3 cellular contexts compared by ENCODE assay signal in genomic region chr9:100417815-100418214, GRCh38.
A peak's percentile ranks its signal among the peaks of the same experiment; 100 is the strongest.
TF ChIP-seq lines count a peak whose summit lies in the region.

No MANE protein-coding gene starts in this region.

TF ChIP-seq in A549, 52 proteins besides CTCF, POLR2A, EP300 and RAD21:
- TF ChIP-seq MAFK (IDR thresholded peaks at IDR 0.05; ENCODE audit: partially characterized antibody) (peak; percentile 37), KDM1A (IDR thresholded peaks at IDR 0.05; ENCODE audit: low read depth) (no peak)

TF ChIP-seq in IMR-90, 13 proteins besides CTCF, POLR2A, EP300 and RAD21:
- TF ChIP-seq MAZ (IDR thresholded peaks at IDR 0.05; ENCODE audit: borderline replicate concordance, low read depth, low read length) (no peak), RCOR1 (IDR thresholded peaks at IDR 0.05; ENCODE audit: insufficient replicate concordance, low read length) (no peak), RFX5 (IDR thresholded peaks at IDR 0.05; ENCODE audit: low read depth, low read length) (no peak), SMC3 (IDR thresholded peaks at IDR 0.05; ENCODE audit: low read depth, low read length) (no peak), ELK1 (IDR thresholded peaks at IDR 0.05; ENCODE audit: borderline replicate concordance, low read depth, low read length) (no peak), MAFK (IDR thresholded peaks at IDR 0.05; ENCODE audit: low read depth, low read length) (peak; percentile 62), FOS (IDR thresholded peaks at IDR 0.05; ENCODE audit: low read depth, low read length) (no peak), BHLHE40 (IDR thresholded peaks at IDR 0.05; ENCODE audit: low read depth, low read length) (no peak)
TF ChIP-seq in IMR-90: peak in this region for 1.

TF ChIP-seq in WTC11, 78 proteins besides CTCF, POLR2A, EP300 and RAD21:
- no peak for TF ChIP-seq ZNF416 (CRISPR knock-in tag; IDR thresholded peaks at IDR 0.05)
- 0 out of 2 replicates have a peak, but pooled peaks have one; percentile 18 for TF ChIP-seq ZNF121 (CRISPR knock-in tag; IDR thresholded peaks at IDR 0.05)
- no peak for TF ChIP-seq FOXK1 (CRISPR knock-in tag; IDR thresholded peaks at IDR 0.05)
